ENCODE assay signal across 1 cellular context in the genomic region with DNA sequence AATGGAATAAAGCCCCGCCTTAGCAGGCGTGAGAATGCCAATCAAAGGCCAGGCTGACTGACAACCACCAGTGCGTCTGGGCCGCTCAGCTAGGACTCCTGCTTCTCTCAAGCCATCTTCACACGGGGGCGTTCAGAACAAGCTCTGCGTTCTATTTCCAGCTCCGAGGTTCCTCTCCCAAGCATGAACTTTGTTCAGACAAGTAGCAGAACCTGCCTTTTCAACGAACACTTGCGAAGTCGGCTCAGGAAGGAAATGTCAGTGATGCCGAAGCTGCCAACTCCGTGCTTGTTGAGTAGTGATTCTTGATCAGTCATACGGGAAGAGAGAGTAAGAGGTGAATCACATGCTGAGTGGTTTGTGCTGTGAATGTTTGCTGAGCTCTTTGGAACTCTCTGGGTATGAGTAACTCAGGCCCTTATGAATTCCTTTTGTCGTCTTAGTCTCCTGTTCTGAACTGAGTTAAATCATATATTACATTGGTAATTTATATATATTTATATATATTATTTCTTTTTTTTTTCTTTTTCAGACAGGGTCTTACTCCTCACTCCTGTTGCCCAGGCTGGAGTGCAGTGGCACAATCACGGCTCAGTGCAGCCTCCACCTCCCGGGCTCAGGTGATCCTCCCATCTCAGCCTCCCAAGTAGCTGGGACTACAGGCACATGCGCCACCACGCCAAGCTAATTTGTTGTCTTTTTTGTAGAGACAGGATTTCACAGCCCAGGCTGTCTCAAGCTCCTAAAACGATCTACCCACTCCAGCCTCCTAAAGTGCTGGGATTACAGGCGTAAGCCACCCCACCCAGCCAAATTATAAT.
TF ChIP-seq lines count a peak whose summit lies in the region.

No MANE protein-coding gene starts in this region.

TF ChIP-seq in GM12878, 131 proteins besides CTCF, POLR2A, EP300 and RAD21 (continued from another document and continues in another):
- TF ChIP-seq, protein P1, sequence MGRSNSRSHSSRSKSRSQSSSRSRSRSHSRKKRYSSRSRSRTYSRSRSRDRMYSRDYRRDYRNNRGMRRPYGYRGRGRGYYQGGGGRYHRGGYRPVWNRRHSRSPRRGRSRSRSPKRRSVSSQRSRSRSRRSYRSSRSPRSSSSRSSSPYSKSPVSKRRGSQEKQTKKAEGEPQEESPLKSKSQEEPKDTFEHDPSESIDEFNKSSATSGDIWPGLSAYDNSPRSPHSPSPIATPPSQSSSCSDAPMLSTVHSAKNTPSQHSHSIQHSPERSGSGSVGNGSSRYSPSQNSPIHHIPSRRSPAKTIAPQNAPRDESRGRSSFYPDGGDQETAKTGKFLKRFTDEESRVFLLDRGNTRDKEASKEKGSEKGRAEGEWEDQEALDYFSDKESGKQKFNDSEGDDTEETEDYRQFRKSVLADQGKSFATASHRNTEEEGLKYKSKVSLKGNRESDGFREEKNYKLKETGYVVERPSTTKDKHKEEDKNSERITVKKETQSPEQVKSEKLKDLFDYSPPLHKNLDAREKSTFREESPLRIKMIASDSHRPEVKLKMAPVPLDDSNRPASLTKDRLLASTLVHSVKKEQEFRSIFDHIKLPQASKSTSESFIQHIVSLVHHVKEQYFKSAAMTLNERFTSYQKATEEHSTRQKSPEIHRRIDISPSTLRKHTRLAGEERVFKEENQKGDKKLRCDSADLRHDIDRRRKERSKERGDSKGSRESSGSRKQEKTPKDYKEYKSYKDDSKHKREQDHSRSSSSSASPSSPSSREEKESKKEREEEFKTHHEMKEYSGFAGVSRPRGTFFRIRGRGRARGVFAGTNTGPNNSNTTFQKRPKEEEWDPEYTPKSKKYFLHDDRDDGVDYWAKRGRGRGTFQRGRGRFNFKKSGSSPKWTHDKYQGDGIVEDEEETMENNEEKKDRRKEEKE (IDR thresholded peaks at IDR 0.05): no peak
- TF ChIP-seq RELA (IDR thresholded peaks at IDR 0.05; ENCODE audit: borderline replicate concordance, partially characterized antibody) (no peak), HDAC2 (IDR thresholded peaks at IDR 0.05) (no peak), ZZZ3 (IDR thresholded peaks at IDR 0.05; ENCODE audit: control insufficient read depth, insufficient read length, low read depth) (no peak), NR2C2 (IDR thresholded peaks at IDR 0.05; ENCODE audit: borderline replicate concordance, control insufficient read depth, insufficient read length, low read depth) (no peak), IKZF1 (conservative IDR thresholded peaks at IDR 0.05) (peak; percentile 66), BCL11A (IDR thresholded peaks at IDR 0.05; ENCODE audit: low read depth, low read length) (peak; percentile 94), CBX5 (IDR thresholded peaks at IDR 0.05; ENCODE audit: low read depth) (no peak), POLR2AphosphoS5 (IDR thresholded peaks at IDR 0.05; ENCODE audit: low read length) (peak; percentile 68; the same call in 1 of the 2 replicates), CHD1 (IDR thresholded peaks at IDR 0.05; ENCODE audit: low read depth, low read length) (no peak), MEF2B (IDR thresholded peaks at IDR 0.05; ENCODE audit: partially characterized antibody, poor library complexity, severe bottlenecking) (peak; percentile 67), HCFC1 (IDR thresholded peaks at IDR 0.05; ENCODE audit: low read length) (no peak), MXI1 (IDR thresholded peaks at IDR 0.05; ENCODE audit: low read depth, low read length) (peak; percentile 83), CBX3 (IDR thresholded peaks at IDR 0.05; ENCODE audit: borderline replicate concordance, low read depth) (no peak), YY1 (IDR thresholded peaks at IDR 0.05; ENCODE audit: low read depth, low read length) (peak; percentile 46; the same call in 1 of the 2 replicates), FOS (IDR thresholded peaks at IDR 0.05; ENCODE audit: borderline replicate concordance, extremely low read depth, insufficient read length) (peak; percentile 2), ATF7 (IDR thresholded peaks at IDR 0.05; ENCODE audit: low read depth) (peak; percentile 72), ZNF217 (IDR thresholded peaks at IDR 0.05) (peak; percentile 94), MEF2A (IDR thresholded peaks at IDR 0.05; ENCODE audit: insufficient read depth, low read depth, low read length) (peak; percentile 70), RBBP5 (conservative IDR thresholded peaks at IDR 0.05) (no peak), NFYA (IDR thresholded peaks at IDR 0.05; ENCODE audit: borderline replicate concordance, low read depth, low read length) (no peak), SREBF1 (IDR thresholded peaks at IDR 0.05; ENCODE audit: low read length) (peak; percentile 95), POLR2AphosphoS2 (IDR thresholded peaks at IDR 0.05; ENCODE audit: low read depth, low read length) (no peak), MTA3 (IDR thresholded peaks at IDR 0.05; ENCODE audit: borderline replicate concordance, low read length) (no peak; the same call in 1 of the 2 replicates)
- TF ChIP-seq, protein P2, sequence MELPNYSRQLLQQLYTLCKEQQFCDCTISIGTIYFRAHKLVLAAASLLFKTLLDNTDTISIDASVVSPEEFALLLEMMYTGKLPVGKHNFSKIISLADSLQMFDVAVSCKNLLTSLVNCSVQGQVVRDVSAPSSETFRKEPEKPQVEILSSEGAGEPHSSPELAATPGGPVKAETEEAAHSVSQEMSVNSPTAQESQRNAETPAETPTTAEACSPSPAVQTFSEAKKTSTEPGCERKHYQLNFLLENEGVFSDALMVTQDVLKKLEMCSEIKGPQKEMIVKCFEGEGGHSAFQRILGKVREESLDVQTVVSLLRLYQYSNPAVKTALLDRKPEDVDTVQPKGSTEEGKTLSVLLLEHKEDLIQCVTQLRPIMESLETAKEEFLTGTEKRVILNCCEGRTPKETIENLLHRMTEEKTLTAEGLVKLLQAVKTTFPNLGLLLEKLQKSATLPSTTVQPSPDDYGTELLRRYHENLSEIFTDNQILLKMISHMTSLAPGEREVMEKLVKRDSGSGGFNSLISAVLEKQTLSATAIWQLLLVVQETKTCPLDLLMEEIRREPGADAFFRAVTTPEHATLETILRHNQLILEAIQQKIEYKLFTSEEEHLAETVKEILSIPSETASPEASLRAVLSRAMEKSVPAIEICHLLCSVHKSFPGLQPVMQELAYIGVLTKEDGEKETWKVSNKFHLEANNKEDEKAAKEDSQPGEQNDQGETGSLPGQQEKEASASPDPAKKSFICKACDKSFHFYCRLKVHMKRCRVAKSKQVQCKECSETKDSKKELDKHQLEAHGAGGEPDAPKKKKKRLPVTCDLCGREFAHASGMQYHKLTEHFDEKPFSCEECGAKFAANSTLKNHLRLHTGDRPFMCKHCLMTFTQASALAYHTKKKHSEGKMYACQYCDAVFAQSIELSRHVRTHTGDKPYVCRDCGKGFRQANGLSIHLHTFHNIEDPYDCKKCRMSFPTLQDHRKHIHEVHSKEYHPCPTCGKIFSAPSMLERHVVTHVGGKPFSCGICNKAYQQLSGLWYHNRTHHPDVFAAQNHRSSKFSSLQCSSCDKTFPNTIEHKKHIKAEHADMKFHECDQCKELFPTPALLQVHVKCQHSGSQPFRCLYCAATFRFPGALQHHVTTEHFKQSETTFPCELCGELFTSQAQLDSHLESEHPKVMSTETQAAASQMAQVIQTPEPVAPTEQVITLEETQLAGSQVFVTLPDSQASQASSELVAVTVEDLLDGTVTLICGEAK (IDR thresholded peaks at IDR 0.05; ENCODE audit: borderline replicate concordance): no peak
- TF ChIP-seq, protein P3, sequence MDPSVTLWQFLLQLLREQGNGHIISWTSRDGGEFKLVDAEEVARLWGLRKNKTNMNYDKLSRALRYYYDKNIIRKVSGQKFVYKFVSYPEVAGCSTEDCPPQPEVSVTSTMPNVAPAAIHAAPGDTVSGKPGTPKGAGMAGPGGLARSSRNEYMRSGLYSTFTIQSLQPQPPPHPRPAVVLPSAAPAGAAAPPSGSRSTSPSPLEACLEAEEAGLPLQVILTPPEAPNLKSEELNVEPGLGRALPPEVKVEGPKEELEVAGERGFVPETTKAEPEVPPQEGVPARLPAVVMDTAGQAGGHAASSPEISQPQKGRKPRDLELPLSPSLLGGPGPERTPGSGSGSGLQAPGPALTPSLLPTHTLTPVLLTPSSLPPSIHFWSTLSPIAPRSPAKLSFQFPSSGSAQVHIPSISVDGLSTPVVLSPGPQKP (IDR thresholded peaks at IDR 0.05; ENCODE audit: low read depth, low read length): no peak
- TF ChIP-seq, protein P4, sequence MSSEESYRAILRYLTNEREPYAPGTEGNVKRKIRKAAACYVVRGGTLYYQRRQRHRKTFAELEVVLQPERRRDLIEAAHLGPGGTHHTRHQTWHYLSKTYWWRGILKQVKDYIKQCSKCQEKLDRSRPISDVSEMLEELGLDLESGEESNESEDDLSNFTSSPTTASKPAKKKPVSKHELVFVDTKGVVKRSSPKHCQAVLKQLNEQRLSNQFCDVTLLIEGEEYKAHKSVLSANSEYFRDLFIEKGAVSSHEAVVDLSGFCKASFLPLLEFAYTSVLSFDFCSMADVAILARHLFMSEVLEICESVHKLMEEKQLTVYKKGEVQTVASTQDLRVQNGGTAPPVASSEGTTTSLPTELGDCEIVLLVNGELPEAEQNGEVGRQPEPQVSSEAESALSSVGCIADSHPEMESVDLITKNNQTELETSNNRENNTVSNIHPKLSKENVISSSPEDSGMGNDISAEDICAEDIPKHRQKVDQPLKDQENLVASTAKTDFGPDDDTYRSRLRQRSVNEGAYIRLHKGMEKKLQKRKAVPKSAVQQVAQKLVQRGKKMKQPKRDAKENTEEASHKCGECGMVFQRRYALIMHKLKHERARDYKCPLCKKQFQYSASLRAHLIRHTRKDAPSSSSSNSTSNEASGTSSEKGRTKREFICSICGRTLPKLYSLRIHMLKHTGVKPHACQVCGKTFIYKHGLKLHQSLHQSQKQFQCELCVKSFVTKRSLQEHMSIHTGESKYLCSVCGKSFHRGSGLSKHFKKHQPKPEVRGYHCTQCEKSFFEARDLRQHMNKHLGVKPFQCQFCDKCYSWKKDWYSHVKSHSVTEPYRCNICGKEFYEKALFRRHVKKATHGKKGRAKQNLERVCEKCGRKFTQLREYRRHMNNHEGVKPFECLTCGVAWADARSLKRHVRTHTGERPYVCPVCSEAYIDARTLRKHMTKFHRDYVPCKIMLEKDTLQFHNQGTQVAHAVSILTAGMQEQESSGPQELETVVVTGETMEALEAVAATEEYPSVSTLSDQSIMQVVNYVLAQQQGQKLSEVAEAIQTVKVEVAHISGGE (CRISPR knock-in tag; IDR thresholded peaks at IDR 0.05): no peak
- TF ChIP-seq, protein P5, sequence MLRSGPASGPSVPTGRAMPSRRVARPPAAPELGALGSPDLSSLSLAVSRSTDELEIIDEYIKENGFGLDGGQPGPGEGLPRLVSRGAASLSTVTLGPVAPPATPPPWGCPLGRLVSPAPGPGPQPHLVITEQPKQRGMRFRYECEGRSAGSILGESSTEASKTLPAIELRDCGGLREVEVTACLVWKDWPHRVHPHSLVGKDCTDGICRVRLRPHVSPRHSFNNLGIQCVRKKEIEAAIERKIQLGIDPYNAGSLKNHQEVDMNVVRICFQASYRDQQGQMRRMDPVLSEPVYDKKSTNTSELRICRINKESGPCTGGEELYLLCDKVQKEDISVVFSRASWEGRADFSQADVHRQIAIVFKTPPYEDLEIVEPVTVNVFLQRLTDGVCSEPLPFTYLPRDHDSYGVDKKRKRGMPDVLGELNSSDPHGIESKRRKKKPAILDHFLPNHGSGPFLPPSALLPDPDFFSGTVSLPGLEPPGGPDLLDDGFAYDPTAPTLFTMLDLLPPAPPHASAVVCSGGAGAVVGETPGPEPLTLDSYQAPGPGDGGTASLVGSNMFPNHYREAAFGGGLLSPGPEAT (IDR thresholded peaks at IDR 0.05; ENCODE audit: low read depth): peak; percentile 72
- TF ChIP-seq, protein P6, sequence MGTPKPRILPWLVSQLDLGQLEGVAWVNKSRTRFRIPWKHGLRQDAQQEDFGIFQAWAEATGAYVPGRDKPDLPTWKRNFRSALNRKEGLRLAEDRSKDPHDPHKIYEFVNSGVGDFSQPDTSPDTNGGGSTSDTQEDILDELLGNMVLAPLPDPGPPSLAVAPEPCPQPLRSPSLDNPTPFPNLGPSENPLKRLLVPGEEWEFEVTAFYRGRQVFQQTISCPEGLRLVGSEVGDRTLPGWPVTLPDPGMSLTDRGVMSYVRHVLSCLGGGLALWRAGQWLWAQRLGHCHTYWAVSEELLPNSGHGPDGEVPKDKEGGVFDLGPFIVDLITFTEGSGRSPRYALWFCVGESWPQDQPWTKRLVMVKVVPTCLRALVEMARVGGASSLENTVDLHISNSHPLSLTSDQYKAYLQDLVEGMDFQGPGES (IDR thresholded peaks at IDR 0.05): no peak
- TF ChIP-seq, protein P7, sequence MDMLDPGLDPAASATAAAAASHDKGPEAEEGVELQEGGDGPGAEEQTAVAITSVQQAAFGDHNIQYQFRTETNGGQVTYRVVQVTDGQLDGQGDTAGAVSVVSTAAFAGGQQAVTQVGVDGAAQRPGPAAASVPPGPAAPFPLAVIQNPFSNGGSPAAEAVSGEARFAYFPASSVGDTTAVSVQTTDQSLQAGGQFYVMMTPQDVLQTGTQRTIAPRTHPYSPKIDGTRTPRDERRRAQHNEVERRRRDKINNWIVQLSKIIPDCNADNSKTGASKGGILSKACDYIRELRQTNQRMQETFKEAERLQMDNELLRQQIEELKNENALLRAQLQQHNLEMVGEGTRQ (IDR thresholded peaks at IDR 0.05; ENCODE audit: borderline replicate concordance, low read depth, low read length): peak; percentile 12; the same call in 1 of the 2 replicates
- TF ChIP-seq, protein P8, sequence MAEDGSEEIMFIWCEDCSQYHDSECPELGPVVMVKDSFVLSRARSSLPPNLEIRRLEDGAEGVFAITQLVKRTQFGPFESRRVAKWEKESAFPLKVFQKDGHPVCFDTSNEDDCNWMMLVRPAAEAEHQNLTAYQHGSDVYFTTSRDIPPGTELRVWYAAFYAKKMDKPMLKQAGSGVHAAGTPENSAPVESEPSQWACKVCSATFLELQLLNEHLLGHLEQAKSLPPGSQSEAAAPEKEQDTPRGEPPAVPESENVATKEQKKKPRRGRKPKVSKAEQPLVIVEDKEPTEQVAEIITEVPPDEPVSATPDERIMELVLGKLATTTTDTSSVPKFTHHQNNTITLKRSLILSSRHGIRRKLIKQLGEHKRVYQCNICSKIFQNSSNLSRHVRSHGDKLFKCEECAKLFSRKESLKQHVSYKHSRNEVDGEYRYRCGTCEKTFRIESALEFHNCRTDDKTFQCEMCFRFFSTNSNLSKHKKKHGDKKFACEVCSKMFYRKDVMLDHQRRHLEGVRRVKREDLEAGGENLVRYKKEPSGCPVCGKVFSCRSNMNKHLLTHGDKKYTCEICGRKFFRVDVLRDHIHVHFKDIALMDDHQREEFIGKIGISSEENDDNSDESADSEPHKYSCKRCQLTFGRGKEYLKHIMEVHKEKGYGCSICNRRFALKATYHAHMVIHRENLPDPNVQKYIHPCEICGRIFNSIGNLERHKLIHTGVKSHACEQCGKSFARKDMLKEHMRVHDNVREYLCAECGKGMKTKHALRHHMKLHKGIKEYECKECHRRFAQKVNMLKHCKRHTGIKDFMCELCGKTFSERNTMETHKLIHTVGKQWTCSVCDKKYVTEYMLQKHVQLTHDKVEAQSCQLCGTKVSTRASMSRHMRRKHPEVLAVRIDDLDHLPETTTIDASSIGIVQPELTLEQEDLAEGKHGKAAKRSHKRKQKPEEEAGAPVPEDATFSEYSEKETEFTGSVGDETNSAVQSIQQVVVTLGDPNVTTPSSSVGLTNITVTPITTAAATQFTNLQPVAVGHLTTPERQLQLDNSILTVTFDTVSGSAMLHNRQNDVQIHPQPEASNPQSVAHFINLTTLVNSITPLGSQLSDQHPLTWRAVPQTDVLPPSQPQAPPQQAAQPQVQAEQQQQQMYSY (CRISPR knock-in tag; IDR thresholded peaks at IDR 0.05): no peak
